In genomic region chr14:29069228-29069627, GRCh38 we compare ENCODE assay signal across 11 cellular contexts.
"Had no signal": no experiment of that assay in that cellular context is flagged by ENCODE, and none has a peak within 500 bp of the region (broad histone marks: within the 10 kb centered on the region; RNA-seq: fewer than 3 reads in every experiment).

No MANE protein-coding gene starts in this region.

- ATAC-seq: GM23338, HCT116 had no signal

- FAIRE-seq: H1, H54 had no signal

- H3K4me1 ChIP-seq: HAP-1 had no signal

- H2AFZ ChIP-seq: GM23248, GM23338 had no signal

- DNase-seq: GM23248, GOT3, H7, H9, HCEC 1CT, HFFc6 had no signal

- H3K4me3 Mint-ChIP-seq: GM23338, H9, HFFc6 had no signal

- H3K9me3 Mint-ChIP-seq: GM23338, HFFc6 had no signal

- H3K9ac ChIP-seq: GM23248 had no signal

- H3K4me2 ChIP-seq: GM23338 had no signal

- H3K27ac Mint-ChIP-seq: GM23338, H9, HFFc6 had no signal

- H3K4me3 ChIP-seq: GM23248, GM23338, HAP-1 had no signal

- H3K9me3 ChIP-seq: HAP-1 had no signal

- H3K4me1 Mint-ChIP-seq: GM23338, H9 had no signal

- H3K36me3 ChIP-seq: HAP-1 had no signal

- H3K27ac ChIP-seq: GM23248 had no signal
